8 cellular contexts compared by ENCODE assay signal in the genomic region with DNA sequence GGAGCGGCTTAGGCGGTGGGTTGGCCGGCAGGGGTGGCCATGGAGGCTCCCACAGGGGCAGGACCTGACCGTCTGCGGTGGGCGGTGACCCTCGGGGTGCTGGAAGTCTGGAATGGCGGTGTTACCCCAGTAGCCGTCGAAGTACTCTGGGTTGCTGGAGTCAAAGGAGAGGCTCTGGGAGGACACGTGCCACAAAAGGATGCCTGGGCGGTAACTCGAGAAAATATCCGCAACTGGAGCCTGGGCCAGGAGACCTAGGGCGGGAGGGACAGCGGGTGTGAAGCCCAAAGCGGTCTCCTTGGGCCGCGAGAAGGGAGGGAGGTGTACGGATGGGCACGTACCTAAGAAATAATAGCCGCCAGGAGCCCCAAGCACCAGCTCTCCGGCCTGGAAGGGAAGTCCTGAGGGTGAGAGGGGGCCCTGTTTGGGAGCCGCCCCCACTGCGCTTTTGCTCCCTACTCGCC. TPM values are rescaled to one million over a fixed set of nuclear protein-coding genes. Genes with fewer than 3 reads are reported as not detected.
DNase-seq lines count a peak whose midpoint lies in the region; ATAC-seq and TF ChIP-seq lines count a peak whose summit lies in the region.

No MANE protein-coding gene starts in this region.

- H3K4me1 Mint-ChIP-seq in T-helper 17 cell: peaks cover 17% of the 10 kb centered on the region

- in situ Hi-C loops in GM13976 (cut with MboI; ENCODE audit: low sequenced_read_pairs, unreplicated experiment): no loop called here
- in situ Hi-C loops in gastrocnemius medialis (cut with MboI; ENCODE audit: low sequenced_read_pairs in 4 of 4): no loop called here

- H3K27ac ChIP-seq in right atrium auricular region (no peak overlapping the region), gastrocnemius medialis (no peak overlapping the region)

- no peaks in the 10 kb centered on the region for H3K36me3 Mint-ChIP-seq in T-helper 17 cell (ENCODE audit: low read depth)

- DNase-seq in GM13976 (ENCODE audit: low spot score): peak; percentile 43
- no peak for DNase-seq in T-helper 17 cell
- DNase-seq in right atrium auricular region (ENCODE audit: low spot score): no peak
- no peak for DNase-seq in gastrocnemius medialis
- no peak for DNase-seq in SKM-1 (lab: John Stamatoyannopoulos, UW; ENCODE audit: unreplicated experiment)
- no peak for DNase-seq in NCI-H1105 treated with DMSO at 0.1 percent for 48 hours (lab: John Stamatoyannopoulos, UW)
- DNase-seq in DMS 273 (lab: John Stamatoyannopoulos, UW; ENCODE audit: unreplicated experiment): no peak

- no peak for TF ChIP-seq CTCF in GM13976 (IDR thresholded peaks at IDR 0.05; ENCODE audit: borderline replicate concordance, control extremely low read depth, extremely low read depth, insufficient read depth, missing control alignments)
- no peak for TF ChIP-seq CTCF in right atrium auricular region (IDR thresholded peaks at IDR 0.05)
- no peak for TF ChIP-seq CTCF in gastrocnemius medialis (IDR thresholded peaks at IDR 0.05 in 4 of 5, conservative IDR thresholded peaks at IDR 0.05 in 1 of 5)

- H3K4me3 ChIP-seq in right atrium auricular region (peak overlapping the region; percentile 47 to 57), gastrocnemius medialis (peak overlapping the region; percentile 55 to 66 (median 59))

- peak; percentile 8 for ATAC-seq in T-helper 17 cell
- ATAC-seq in gastrocnemius medialis: peak in 1 of 2 donors; percentile 17
- no peak for ATAC-seq in HG03159 (IDR thresholded peaks at IDR 0.05; ENCODE audit: unreplicated experiment)

- H3K27me3 ChIP-seq in right atrium auricular region (no peaks in the 10 kb centered on the region), gastrocnemius medialis (peaks cover 29 to 42% (median 40%) of the 10 kb centered on the region in 3 donors)

- H3K4me1 ChIP-seq in right atrium auricular region (peaks cover 0 to 21% of the 10 kb centered on the region in 2 donors), gastrocnemius medialis (peaks cover 12 to 14% of the 10 kb centered on the region in 2 donors)

- TF ChIP-seq POLR2A in gastrocnemius medialis (IDR thresholded peaks at IDR 0.05): no peak

- no peaks in the 10 kb centered on the region for H3K36me3 ChIP-seq in right atrium auricular region
- no peaks in the 10 kb centered on the region for H3K36me3 ChIP-seq in gastrocnemius medialis

- intact Hi-C loops in gastrocnemius medialis (cut with DNase I; ENCODE audit: low total_unique reads): no loop called here

- no peak overlapping the region for H3K27ac Mint-ChIP-seq in T-helper 17 cell

- peak overlapping the region; percentile 81 for H3K4me3 Mint-ChIP-seq in T-helper 17 cell

- H3K27me3 Mint-ChIP-seq in T-helper 17 cell: peaks cover 36% of the 10 kb centered on the region

- H3K9me3 ChIP-seq in T-helper 17 cell (ENCODE audit: control insufficient read depth, low read length, poor library complexity, severe bottlenecking) (no peaks in the 10 kb centered on the region), right atrium auricular region (no peaks in the 10 kb centered on the region), gastrocnemius medialis (no peaks in the 10 kb centered on the region)

RNA-seq across cellular contexts. Expression of a gene that starts 4.6 kb away (rescaled TPM):
- 100 to 1,000 TPM in 1 of 2 donors, 1 to 10 TPM in 1; 8.9 to 297 TPM for total RNA-seq in T-helper 17 cell
- total RNA-seq in right atrium auricular region: 1 to 10 TPM; 1.0 to 2.6 TPM
- total RNA-seq in gastrocnemius medialis: under 1 TPM in 1 of 4 donors, not detected in 3; 0.33 TPM

RNA-seq across cellular contexts. Expression of a gene that starts 21.2 kb away (rescaled TPM):
- total RNA-seq in T-helper 17 cell (under 1 TPM; 0.07 to 0.31 TPM), right atrium auricular region (1 to 10 TPM; 2.4 to 3.3 TPM), gastrocnemius medialis (under 1 TPM in 3 of 4 donors, not detected in 1; 0.10 to 0.47 (median 0.23) TPM)

RNA-seq across cellular contexts. Expression of a gene that starts 39.8 kb away (rescaled TPM):
- total RNA-seq in T-helper 17 cell (10 to 100 TPM; 31.7 to 47.7 TPM), right atrium auricular region (100 to 1,000 TPM; 258 to 290 TPM), gastrocnemius medialis (100 to 1,000 TPM in 2 of 4 donors, 10 to 100 TPM in 2; 64.2 to 111 (median 87.1) TPM)
